ENCODE assay signal across 1 cellular context in the genomic region with DNA sequence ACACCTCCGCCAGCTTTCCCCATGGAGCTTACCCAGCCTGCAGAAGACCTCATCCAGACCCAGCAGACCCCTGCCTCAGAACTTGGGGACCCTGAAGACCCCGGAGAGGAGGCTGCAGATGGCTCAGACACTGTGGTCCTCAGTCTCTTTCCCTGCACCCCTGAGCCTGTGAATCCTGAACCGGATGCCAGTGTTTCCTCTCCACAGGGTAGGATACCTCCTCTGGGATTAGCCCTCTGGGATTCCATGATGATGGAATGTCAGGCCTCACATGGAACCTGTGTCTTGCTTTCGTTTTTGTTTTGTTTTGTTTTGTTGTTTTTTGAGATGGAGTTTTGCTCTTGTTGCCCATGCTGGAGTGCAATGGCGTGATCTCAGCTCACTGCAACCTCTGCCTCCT.
TF ChIP-seq lines count a peak whose summit lies in the region.

No MANE protein-coding gene starts in this region.

TF ChIP-seq in GM23338, 12 proteins besides CTCF, POLR2A, EP300 and RAD21 (continued from another document):
- no peak for TF ChIP-seq STAT1 (IDR thresholded peaks at IDR 0.05; ENCODE audit: unreplicated experiment)
- TF ChIP-seq POLR2AphosphoS5 (IDR thresholded peaks at IDR 0.05; ENCODE audit: low read depth), result no peak
- TF ChIP-seq EZH2phosphoT487 (IDR thresholded peaks at IDR 0.05; ENCODE audit: unreplicated experiment), result no peak
- no peak for TF ChIP-seq ETS1 (IDR thresholded peaks at IDR 0.05)
- TF ChIP-seq NANOG (IDR thresholded peaks at IDR 0.05; ENCODE audit: borderline replicate concordance), result no peak
